ENCODE assay signal across 30 cellular contexts in genomic region chr9:25442517-25442916, GRCh38.
"Had no signal": no experiment of that assay in that cellular context is flagged by ENCODE, and none has a peak within 500 bp of the region (broad histone marks: within the 10 kb centered on the region; RNA-seq: fewer than 3 reads in every experiment).

No MANE protein-coding gene starts in this region.

- H3K27ac ChIP-seq: ascending aorta, cardiac muscle cell, KMS-11, PC-9, RWPE1 had no signal

- H3K9me3 ChIP-seq: ascending aorta had no signal

- H3K4me1 ChIP-seq: ascending aorta had no signal

- H3K4me1 Mint-ChIP-seq: activated CD4-positive, alpha-beta T cell treated with anti-CD3 and anti-CD28 coated beads, Interleukin-2, amount 10 ng/mL, durations not matched to agents 24 days and 14 days; activated naive CD8-positive, alpha-beta T cell treated with anti-CD3 and anti-CD28 coated beads for 36 hours; activated T-helper 17 cell treated with anti-CD3 and anti-CD28 coated beads, Interleukin-2, amount 50 U/mL, for 72 hours; central memory CD8-positive, alpha-beta T cell had no signal

- H3K36me3 ChIP-seq: ascending aorta, cardiac muscle cell had no signal

- H3K27me3 Mint-ChIP-seq: activated CD4-positive, alpha-beta T cell treated with anti-CD3 and anti-CD28 coated beads, Interleukin-2, amount 10 ng/mL, durations not matched to agents 24 days and 14 days; activated CD8-positive, alpha-beta T cell treated with anti-CD3 and anti-CD28 coated beads for 36 hours; activated naive CD8-positive, alpha-beta T cell treated with anti-CD3 and anti-CD28 coated beads for 36 hours; activated T-helper 17 cell treated with anti-CD3 and anti-CD28 coated beads, Interleukin-2, amount 50 U/mL, for 72 hours; central memory CD8-positive, alpha-beta T cell had no signal

- H3K9me3 Mint-ChIP-seq: activated CD4-positive, alpha-beta T cell treated with anti-CD3 and anti-CD28 coated beads, Interleukin-2, amount 10 ng/mL, durations not matched to agents 24 days and 14 days had no signal

- DNase-seq: activated CD4-positive, alpha-beta T cell treated with anti-CD3 and anti-CD28 coated beads, Interleukin-2, amount 10 ng/mL, durations not matched to agents 24 days and 14 days; activated CD4-positive, alpha-beta T cell treated with anti-CD3 and anti-CD28 coated beads, Interleukin-2, amount 50 U/mL, for 4 hours; activated CD8-positive, alpha-beta T cell treated with anti-CD3 and anti-CD28 coated beads for 36 hours; activated effector memory CD4-positive, alpha-beta T cell treated with anti-CD3 and anti-CD28 coated beads, Interleukin-2, amount 50 U/mL, for 16 hours; activated naive CD4-positive, alpha-beta T cell; activated naive CD4-positive, alpha-beta T cell treated with anti-CD3 and anti-CD28 coated beads, Interleukin-2, amount 50 U/mL, for 16 hours; activated naive CD8-positive, alpha-beta T cell treated with anti-CD3 and anti-CD28 coated beads for 36 hours; activated T-cell treated with anti-CD3 and anti-CD28 coated beads, Interleukin-2, amount 50 U/mL, for 1 hour; activated T-cell treated with anti-CD3 and anti-CD28 coated beads, Interleukin-2, amount 50 U/mL, for 72 hours; amygdala; MM.1S; MV-4-11; NCI-H1092; NCI-H1436 treated with DMSO at 0.1 percent for 48 hours; NCI-H1694 treated with DMSO at 0.1 percent for 48 hours; NCI-H2029; NCI-H345; NCI-H524 treated with DMSO at 0.1 percent for 48 hours; PC-9; SIG-M5; SW 1271; T1000 had no signal

- H3K4me2 ChIP-seq: KMS-11, PC-9 had no signal

- H3K27me3 ChIP-seq: ascending aorta, cardiac muscle cell had no signal

- H3K36me3 Mint-ChIP-seq: activated naive CD8-positive, alpha-beta T cell treated with anti-CD3 and anti-CD28 coated beads for 36 hours had no signal

- H3K4me3 ChIP-seq: ascending aorta, cardiac muscle cell, PC-9 had no signal

- H3K4me3 Mint-ChIP-seq: activated CD4-positive, alpha-beta T cell treated with anti-CD3 and anti-CD28 coated beads, Interleukin-2, amount 10 ng/mL, durations not matched to agents 24 days and 14 days; activated CD8-positive, alpha-beta T cell treated with anti-CD3 and anti-CD28 coated beads for 36 hours; activated naive CD8-positive, alpha-beta T cell treated with anti-CD3 and anti-CD28 coated beads for 36 hours; activated T-cell treated with anti-CD3 and anti-CD28 coated beads, Interleukin-2, amount 50 U/mL, for 72 hours; activated T-helper 17 cell treated with anti-CD3 and anti-CD28 coated beads, Interleukin-2, amount 50 U/mL, for 72 hours; central memory CD8-positive, alpha-beta T cell had no signal

- ATAC-seq: activated CD8-positive, alpha-beta T cell treated with anti-CD3 and anti-CD28 coated beads for 36 hours; activated T-cell treated with anti-CD3 and anti-CD28 coated beads, Interleukin-2, amount 50 U/mL, for 72 hours; activated T-helper 17 cell treated with anti-CD3 and anti-CD28 coated beads, Interleukin-2, amount 50 U/mL, for 72 hours; Right ventricle myocardium inferior had no signal

- FAIRE-seq: RCC 7860 had no signal

- H2AFZ ChIP-seq: PC-9 had no signal

- H3K9ac ChIP-seq: KMS-11 had no signal

- H3K27ac Mint-ChIP-seq: activated CD4-positive, alpha-beta T cell treated with anti-CD3 and anti-CD28 coated beads, Interleukin-2, amount 10 ng/mL, durations not matched to agents 24 days and 14 days; activated CD8-positive, alpha-beta T cell treated with anti-CD3 and anti-CD28 coated beads for 36 hours; activated naive CD8-positive, alpha-beta T cell treated with anti-CD3 and anti-CD28 coated beads for 36 hours; activated T-cell treated with anti-CD3 and anti-CD28 coated beads, Interleukin-2, amount 50 U/mL, for 72 hours; activated T-helper 17 cell treated with anti-CD3 and anti-CD28 coated beads, Interleukin-2, amount 50 U/mL, for 72 hours had no signal
